In the genomic region with DNA sequence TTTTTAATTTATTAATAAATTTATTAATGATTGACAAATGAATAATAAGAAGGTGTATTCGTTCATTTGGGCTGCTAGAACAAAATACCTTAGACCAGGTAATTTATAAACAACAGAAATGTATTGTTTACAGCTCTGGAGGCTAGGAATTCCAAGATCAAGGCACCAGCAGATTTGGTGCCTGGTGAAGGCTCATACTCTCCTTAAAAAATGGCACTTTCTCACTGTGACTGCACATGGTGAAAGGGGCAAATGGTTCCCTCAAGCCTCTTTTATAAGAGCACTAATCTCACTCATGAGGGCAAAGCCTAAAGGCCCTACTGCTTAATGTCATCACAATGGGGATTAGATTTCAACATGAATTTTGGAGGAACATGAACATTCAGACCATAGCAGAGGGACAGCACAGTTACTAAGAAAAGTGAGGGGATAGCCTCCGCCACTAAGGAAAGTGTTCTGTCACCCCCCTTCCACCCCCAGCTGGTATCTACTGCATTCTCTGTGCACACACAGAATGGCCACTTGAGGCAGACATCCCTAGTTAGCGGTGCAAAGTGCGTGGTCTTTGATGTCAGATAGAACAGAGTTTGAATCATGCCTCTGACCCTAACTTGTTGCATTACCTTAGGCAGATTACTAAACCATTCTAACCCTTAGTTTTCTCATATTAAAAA, we compare ENCODE assay signal across 8 cellular contexts. TPM values are rescaled to one million over a fixed set of nuclear protein-coding genes. Genes with fewer than 3 reads are reported as not detected.
DNase-seq lines count a peak whose midpoint lies in the region; ATAC-seq, FAIRE-seq and TF ChIP-seq lines count a peak whose summit lies in the region.

No MANE protein-coding gene starts in this region.

- H3K4me1 Mint-ChIP-seq in chondrocyte (ENCODE audit: low read depth): no peaks in the 10 kb centered on the region

- no peak overlapping the region for H3K4me3 Mint-ChIP-seq in chondrocyte (ENCODE audit: unreplicated experiment)

- H3K4me1 ChIP-seq in A549 (no peaks in the 10 kb centered on the region), Peyer's patch (no peaks in the 10 kb centered on the region)

- no peak for TF ChIP-seq EP300 in A549 (IDR thresholded peaks at IDR 0.05)

- no peak for FAIRE-seq in A549 (lab: Jason Lieb, UNC)

- WGBS in A549 (ENCODE audit: missing lambda C conversion rate): 37% methylated on average over 4 of the region's 4 CpGs

- H3K27ac ChIP-seq in A549: no peak overlapping the region
- H3K27ac ChIP-seq in Peyer's patch: no peak overlapping the region

- H3K4me3 ChIP-seq in A549 (no peak overlapping the region), NB4 (ENCODE audit: low read depth, low read length) (no peak overlapping the region), Peyer's patch (no peak overlapping the region)

- no peak for TF ChIP-seq RAD21 in A549 (conservative IDR thresholded peaks at IDR 0.05 in 1 of 2, IDR thresholded peaks at IDR 0.05 in 1 of 2)

- no peaks in the 10 kb centered on the region for H3K36me3 ChIP-seq in Peyer's patch

- H3K27me3 ChIP-seq in Peyer's patch: no peaks in the 10 kb centered on the region

- peaks cover 5% of the 10 kb centered on the region for H3K27me3 Mint-ChIP-seq in chondrocyte (ENCODE audit: low read depth)

- H3K4me2 ChIP-seq in A549: no peak overlapping the region

- CTCF ChIA-PET in A549 (lab: Yijun Ruan, JAX): no interaction called here

- TF ChIP-seq POLR2A in A549 (IDR thresholded peaks at IDR 0.05; ENCODE audit: low read length) (no peak), NB4 (IDR thresholded peaks at IDR 0.05; ENCODE audit: extremely low read depth, insufficient read length) (no peak), Peyer's patch (IDR thresholded peaks at IDR 0.05) (no peak)

- no peak overlapping the region for H3K27ac Mint-ChIP-seq in chondrocyte (ENCODE audit: unreplicated experiment)

- POLR2A ChIA-PET in A549 (lab: Yijun Ruan, JAX): no interaction called here

- H3K36me3 Mint-ChIP-seq in chondrocyte (ENCODE audit: low read depth): no peaks in the 10 kb centered on the region

- DNase-seq in A549 (ENCODE audit: low read depth in 1 of 2, low spot score in 1 of 2) (peak; percentile 8 to 19), ELF-1 (ENCODE audit: low read depth, low spot score) (peak; percentile 37), NB4 (ENCODE audit: low read depth) (peak; percentile 55), chondrocyte (ENCODE audit: low spot score) (no peak), Peyer's patch (no peak), hippocampal formation (lab: John Stamatoyannopoulos, UW) (no peak), pons (ENCODE audit: low spot score) (no peak)
- no peak for DNase-seq in NK-92 treated with Interleukin-12 subunit alpha and Interleukin-12 subunit beta, amount 100 ng/mL, for 24 hours (lab: John Stamatoyannopoulos, UW)

- ATAC-seq in A549: peak; percentile 83 to 86

- TF ChIP-seq CTCF in A549 (IDR thresholded peaks at IDR 0.05): 0 out of 3 replicates have a peak, but pooled peaks have one; percentile 9
- TF ChIP-seq CTCF in NB4 (IDR thresholded peaks at IDR 0.05; ENCODE audit: low read depth, low read length): peak; percentile 34
- TF ChIP-seq CTCF in chondrocyte (IDR thresholded peaks at IDR 0.05): peak; percentile 31
- peak in 1 of 6 experiments; percentile 10 for TF ChIP-seq CTCF in Peyer's patch (IDR thresholded peaks at IDR 0.05)

- H3K9me3 ChIP-seq in A549 (no peaks in the 10 kb centered on the region), Peyer's patch (no peaks in the 10 kb centered on the region)

- H3K9me3 Mint-ChIP-seq in chondrocyte (ENCODE audit: low read depth): no peaks in the 10 kb centered on the region

TF ChIP-seq in A549, 52 proteins besides CTCF, POLR2A, EP300 and RAD21:
- TF ChIP-seq BCL3 (IDR thresholded peaks at IDR 0.05): no peak
- TF ChIP-seq HOXB13 (CRISPR knock-in tag; IDR thresholded peaks at IDR 0.05; ENCODE audit: low read depth): no peak
- no peak for TF ChIP-seq RCOR1 (IDR thresholded peaks at IDR 0.05; ENCODE audit: low read depth, low read length)
- TF ChIP-seq KDM1A (IDR thresholded peaks at IDR 0.05; ENCODE audit: low read depth): no peak
- no peak for TF ChIP-seq HOXB5 (CRISPR knock-in tag; IDR thresholded peaks at IDR 0.05)
- no peak for TF ChIP-seq FOSB (CRISPR knock-in tag; IDR thresholded peaks at IDR 0.05)
- TF ChIP-seq NPAS2 (CRISPR knock-in tag; IDR thresholded peaks at IDR 0.05; ENCODE audit: borderline replicate concordance): no peak
- TF ChIP-seq RARB (CRISPR knock-in tag; IDR thresholded peaks at IDR 0.05): no peak
- TF ChIP-seq ZFP36 (IDR thresholded peaks at IDR 0.05; ENCODE audit: borderline replicate concordance, partially characterized antibody): no peak
- no peak for TF ChIP-seq MYC (IDR thresholded peaks at IDR 0.05; ENCODE audit: borderline replicate concordance, low read length)
- TF ChIP-seq ZC3H11A (IDR thresholded peaks at IDR 0.05): no peak
TF ChIP-seq in A549: peak in this region for 0.

RNA-seq across cellular contexts. Expression of gene CEP295, which starts 47.2 kb away (rescaled TPM):
- polyA plus RNA-seq in A549 (2011; rRNA removed) (12.4 and 17.6 TPM in 2 replicates), A549 (2017; fragmentation: RNase III; extraction: RNeasy Plus Mini Kit Qiagen cat#74134 plus additional on column Dnase treatment) (5.4 to 5.9 TPM (median 5.5 TPM) in 3 replicates)
- polyA plus RNA-seq in A549 (2012; cell fraction: cytosol; rRNA removed): 2.2 and 2.6 TPM in 2 replicates
- 3.7 and 4.6 TPM in 2 replicates for polyA plus RNA-seq in A549 (2012; cell fraction: nucleus; rRNA removed)
- 18.7 and 21.0 TPM in 2 replicates for polyA minus RNA-seq in A549 (2011; rRNA and poly(A)+ RNA removed)
- total RNA-seq in chondrocyte (11.1 to 15.3 TPM (median 11.3 TPM) in 3 replicates), Peyer's patch (10 to 100 TPM; 14.2 to 50.3 (median 17.8) TPM)

Comparison
In these comparisons a context has a peak if more than half of its experiments do, and no peak if none do; other contexts are left out.
1. DNase-seq: peak in A549 (2 of 2), ELF-1 (single experiment) and NB4 (single experiment); none in chondrocyte (single experiment), Peyer's patch (0 of 3), NK-92 treated with Interleukin-12 subunit alpha and Interleukin-12 subunit beta, amount 100 ng/mL, for 24 hours (single experiment), hippocampal formation (0 of 2) and pons (single experiment).